ENCODE assay signal across 19 cellular contexts in the genomic region with DNA sequence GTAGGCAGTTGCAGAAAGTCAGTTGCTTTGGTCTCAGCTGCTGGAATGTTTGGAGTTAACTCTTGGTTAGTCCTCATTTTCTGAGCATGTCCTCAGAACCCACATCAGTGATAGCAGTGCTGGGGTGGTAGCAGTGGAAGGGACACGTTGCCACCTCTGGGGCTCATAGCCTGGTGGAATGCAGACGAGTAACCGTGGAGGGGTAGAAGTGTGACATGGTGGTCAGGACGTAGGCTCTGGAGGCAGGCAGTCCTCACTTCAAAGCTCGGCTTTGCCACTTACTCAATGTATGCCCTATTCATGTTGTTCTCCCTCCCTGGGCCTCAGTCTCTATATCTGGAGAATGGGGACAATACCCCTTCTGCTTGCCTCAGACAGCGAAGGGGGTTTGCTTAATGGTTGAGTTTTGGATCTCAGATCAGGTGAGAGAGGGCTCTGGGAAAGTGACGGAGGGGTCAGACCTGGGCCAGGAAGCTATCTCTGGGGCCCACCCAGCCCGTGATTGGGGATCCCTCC.
DNase-seq lines count a peak whose midpoint lies in the region; ATAC-seq, FAIRE-seq and TF ChIP-seq lines count a peak whose summit lies in the region.
"Had no signal": no experiment of that assay in that cellular context is flagged by ENCODE, and none has a peak within 500 bp of the region (broad histone marks: within the 10 kb centered on the region; RNA-seq: fewer than 3 reads in every experiment).

No MANE protein-coding gene starts in this region.

- H2BK120ac ChIP-seq in neuronal stem cell (ENCODE audit: low read depth, low read length), result no peak overlapping the region

- in situ Hi-C loops in HepG2 (cut with HindIII; ENCODE audit: extremely low pct_ligation_motif_present, low pct_unique_long_range_greater_than_20kb), result no loop called here

- ATAC-seq in HepG2, result no peak
- no peak for ATAC-seq in right lobe of liver
- ATAC-seq: stimulated activated naive B cell treated with anti-CD40 and anti-IgM and Interleukin-4, amounts not matched to agents 10 μg/mL and 1 μg/mL and 100 μg/mL, for 72 hours had no signal

- peak overlapping the region; percentile 11 for H3K18ac ChIP-seq in neuronal stem cell (ENCODE audit: low read length)

- H3K4me1 Mint-ChIP-seq in dendritic cell treated with granulocyte-macrophage colony-stimulating factor and Interleukin-4, amounts not matched to agents 40 ng/mL and 50 ng/mL, for 4 days (ENCODE audit: low read depth), result peaks cover 72% of the 10 kb centered on the region

- POLR2A ChIA-PET in HepG2 (lab: Yijun Ruan, JAX), result no interaction called here

- H3K36me3 Mint-ChIP-seq in dendritic cell treated with granulocyte-macrophage colony-stimulating factor and Interleukin-4, amounts not matched to agents 40 ng/mL and 50 ng/mL, for 4 days (ENCODE audit: low read depth), result no peaks in the 10 kb centered on the region

- H3K4me3 ChIP-seq in HepG2 (replicated peaks in 1 of 3; ENCODE audit: insufficient read depth in 1 of 3, low read depth in 2 of 3, low read length in 3 of 3) (no peak overlapping the region), right lobe of liver (no peak overlapping the region), neuronal stem cell (ENCODE audit: low read length in 2 of 2) (peak overlapping the region in 1 of 2 donors; percentile 19), vagina (no peak overlapping the region)
- H3K4me3 ChIP-seq: lung had no signal

- no TSS peak for BruUV-seq in HepG2 (replicated peaks; lab: Mats Ljungman, UMichigan)

- H3K9ac ChIP-seq in HepG2 (ENCODE audit: insufficient read depth, low read depth, low read length) (no peak overlapping the region), neuronal stem cell (ENCODE audit: low read depth, low read length, poor library complexity) (no peak overlapping the region)
- H3K9ac ChIP-seq: SK-N-SH had no signal

- peak overlapping the region; percentile 44 for H3K27ac Mint-ChIP-seq in dendritic cell treated with granulocyte-macrophage colony-stimulating factor and Interleukin-4, amounts not matched to agents 40 ng/mL and 50 ng/mL, for 4 days
- H3K27ac Mint-ChIP-seq: stimulated activated naive B cell treated with anti-CD40 and anti-IgM and Interleukin-4, amounts not matched to agents 10 μg/mL and 1 μg/mL and 100 μg/mL, for 72 hours had no signal

- H3K23ac ChIP-seq in neuronal stem cell (ENCODE audit: low read depth, low read length, poor library complexity), result no peak overlapping the region

- peaks cover 44 to 99% of the 10 kb centered on the region in 2 experiments for H3K36me3 ChIP-seq in HepG2 (replicated peaks in 1 of 2; ENCODE audit: control insufficient read depth in 1 of 2, insufficient read depth in 2 of 2, low read length in 2 of 2)
- H3K36me3 ChIP-seq in right lobe of liver, result peaks cover 0 to 53% (median 3%) of the 10 kb centered on the region in 4 donors
- H3K36me3 ChIP-seq in neuronal stem cell (replicated peaks in 1 of 2; ENCODE audit: control insufficient read depth in 2 of 2, insufficient read depth in 2 of 2, low read length in 2 of 2), result peaks cover 0 to 12% of the 10 kb centered on the region in 2 donors
- H3K36me3 ChIP-seq in vagina, result no peaks in the 10 kb centered on the region

- TF ChIP-seq RAD21 in HepG2 (CRISPR knock-in tag; IDR thresholded peaks at IDR 0.05), result no peak

- H3K4me3 Mint-ChIP-seq in dendritic cell treated with granulocyte-macrophage colony-stimulating factor and Interleukin-4, amounts not matched to agents 40 ng/mL and 50 ng/mL, for 4 days, result no peak overlapping the region
- H3K4me3 Mint-ChIP-seq: stimulated activated naive B cell treated with anti-CD40 and anti-IgM and Interleukin-4, amounts not matched to agents 10 μg/mL and 1 μg/mL and 100 μg/mL, for 72 hours had no signal

- 100% methylated on average over 7 of the region's 8 CpGs for WGBS in HepG2 (ENCODE audit: low lambda C conversion rate)
- WGBS in right lobe of liver (ENCODE audit: insufficient coverage, low coverage, low lambda C conversion rate, missing lambda C conversion rate), result no CpG with 5 or more reads among the region's 8 CpGs
- WGBS in neuronal stem cell (ENCODE audit: extremely low coverage in 2 of 2, insufficient read length in 2 of 2, insufficient replicate concordance in 1 of 2), 2 donors, result no CpG with 5 or more reads among the region's 8 CpGs

- H2BK12ac ChIP-seq in neuronal stem cell (ENCODE audit: low read length), result no peak overlapping the region

- no peak overlapping the region for H3K4ac ChIP-seq in neuronal stem cell (ENCODE audit: low read length)

- H3K4me1 ChIP-seq in HepG2 (ENCODE audit: insufficient read depth, low read length) (no peaks in the 10 kb centered on the region), right lobe of liver (peaks cover 0 to 4% (median 0%) of the 10 kb centered on the region in 4 donors), neuronal stem cell (ENCODE audit: control insufficient read depth in 2 of 2, insufficient read depth in 1 of 2, low read depth in 1 of 2, low read length in 2 of 2) (peaks cover 4 to 7% of the 10 kb centered on the region in 2 donors), vagina (peaks cover 64% of the 10 kb centered on the region)

- H2BK5ac ChIP-seq in neuronal stem cell (ENCODE audit: low read length), result no peak overlapping the region

- H3K79me1 ChIP-seq in neuronal stem cell (ENCODE audit: low read depth, low read length), result no peaks in the 10 kb centered on the region

- peaks cover 11% of the 10 kb centered on the region for H3K27me3 Mint-ChIP-seq in dendritic cell treated with granulocyte-macrophage colony-stimulating factor and Interleukin-4, amounts not matched to agents 40 ng/mL and 50 ng/mL, for 4 days
- H3K27me3 Mint-ChIP-seq: stimulated activated naive B cell treated with anti-CD40 and anti-IgM and Interleukin-4, amounts not matched to agents 10 μg/mL and 1 μg/mL and 100 μg/mL, for 72 hours had no signal

- DNase-seq in HepG2 (ENCODE audit: low spot score) (no peak), right lobe of liver (no peak), neuronal stem cell (ENCODE audit: low spot score) (no peak), vagina (ENCODE audit: extremely low spot score in 2 of 2) (no peak), NCI-H1092 (lab: John Stamatoyannopoulos, UW) (no peak), erythroblast (lab: John Stamatoyannopoulos, UW) (no peak), T1000 (lab: John Stamatoyannopoulos, UW) (no peak)
- DNase-seq: activated CD4-positive, alpha-beta T cell treated with anti-CD3 and anti-CD28 coated beads, Interleukin-2, amount 50 U/mL, for 1 hour; EL; foreskin melanocyte; Kasumi-1; NCI-H1105 treated with DMSO at 0.1 percent for 48 hours; NCI-H2171 treated with DMSO at 0.1 percent for 48 hours; SK-N-SH; stimulated activated CD4-positive, alpha-beta T cell treated with anti-CD3 and anti-CD28 coated beads, Interleukin-12 subunit alpha, Interleukin-12 subunit beta, amount 100 ng/mL, for 4 hours; stimulated activated naive B cell treated with anti-CD40 and anti-IgM and Interleukin-4, amounts not matched to agents 10 μg/mL and 1 μg/mL and 100 μg/mL, for 72 hours had no signal

- no peaks in the 10 kb centered on the region for H3K79me2 ChIP-seq in HepG2 (ENCODE audit: insufficient read depth, low read length)

- intact Hi-C loops in HepG2 (cut with micrococcal nuclease; ENCODE audit: unreplicated experiment) (no loop called here), right lobe of liver (cut with DNase I) (loop anchor here in 1 of 2 donors (10.0 kb wide), 1 partner anchor 59 kb away; no protein-coding TSS in a partner anchor), vagina (cut with DNase I) (no loop called here)
- intact Hi-C loops in dendritic cell treated with granulocyte-macrophage colony-stimulating factor and Interleukin-4, amounts not matched to agents 40 ng/mL and 50 ng/mL, for 4 days (cut with micrococcal nuclease), result no loop called here

- TF ChIP-seq POLR2A in HepG2 (IDR thresholded peaks at IDR 0.05; ENCODE audit: insufficient read depth in 1 of 2, low read depth in 2 of 2, low read length in 2 of 2) (no peak), right lobe of liver (IDR thresholded peaks at IDR 0.05) (no peak), vagina (IDR thresholded peaks at IDR 0.05) (no peak), erythroblast (IDR thresholded peaks at IDR 0.05; ENCODE audit: low read length) (no peak)

- FAIRE-seq in HepG2 (lab: Jason Lieb, UNC), result no peak
- FAIRE-seq: endometrium had no signal

- H3K14ac ChIP-seq in neuronal stem cell (ENCODE audit: low read length), result no peak overlapping the region

- CTCF ChIA-PET in HepG2 (lab: Yijun Ruan, JAX; ENCODE audit: low intra/inter-chr PET ratio, low total read pairs), result no interaction called here

- H4K20me1 ChIP-seq in HepG2 (ENCODE audit: insufficient read depth, low read length), result no peaks in the 10 kb centered on the region

- H4K91ac ChIP-seq in neuronal stem cell (ENCODE audit: low read depth, low read length, poor library complexity), result no peak overlapping the region

- H3K9me3 Mint-ChIP-seq in dendritic cell treated with granulocyte-macrophage colony-stimulating factor and Interleukin-4, amounts not matched to agents 40 ng/mL and 50 ng/mL, for 4 days, result no peaks in the 10 kb centered on the region
- H3K9me3 Mint-ChIP-seq: stimulated activated naive B cell treated with anti-CD40 and anti-IgM and Interleukin-4, amounts not matched to agents 10 μg/mL and 1 μg/mL and 100 μg/mL, for 72 hours had no signal

- H3K4me2 ChIP-seq in HepG2 (ENCODE audit: low read depth, low read length) (no peak overlapping the region), neuronal stem cell (ENCODE audit: insufficient read depth, low read length, poor library complexity, severe bottlenecking) (no peak overlapping the region)
- H3K4me2 ChIP-seq: SK-N-SH had no signal

- H2AFZ ChIP-seq in HepG2 (ENCODE audit: low read length), result no peak overlapping the region
- H2AFZ ChIP-seq in neuronal stem cell (ENCODE audit: low read length), result no peak overlapping the region

- H2AK5ac ChIP-seq in neuronal stem cell (ENCODE audit: low read depth, low read length), result no peak overlapping the region

- H3K9me3 ChIP-seq in HepG2 (ENCODE audit: low read length) (no peaks in the 10 kb centered on the region), right lobe of liver (no peaks in the 10 kb centered on the region), neuronal stem cell (replicated peaks in 1 of 2; ENCODE audit: control insufficient read depth in 2 of 2, insufficient read depth in 1 of 2, low read depth in 1 of 2, low read length in 2 of 2) (no peaks in the 10 kb centered on the region), vagina (no peaks in the 10 kb centered on the region)
- H3K9me3 ChIP-seq: SK-N-SH had no signal

- H2BK15ac ChIP-seq in neuronal stem cell (ENCODE audit: low read length), result no peak overlapping the region

- TF ChIP-seq EP300 in HepG2 (IDR thresholded peaks at IDR 0.05; ENCODE audit: low read depth in 2 of 2, low read length in 2 of 2), result no peak
- no peak for TF ChIP-seq EP300 in HepG2 (CRISPR knock-in tag; IDR thresholded peaks at IDR 0.05; ENCODE audit: borderline replicate concordance)

- H3K27ac ChIP-seq in HepG2 (ENCODE audit: extremely low read length, insufficient read depth, low read length) (no peak overlapping the region), right lobe of liver (no peak overlapping the region), neuronal stem cell (replicated peaks; ENCODE audit: low read length) (no peak overlapping the region), vagina (peak overlapping the region; percentile 67)

- TF ChIP-seq CTCF in HepG2 (CRISPR knock-in tag; IDR thresholded peaks at IDR 0.05), result no peak
- no peak for TF ChIP-seq CTCF in right lobe of liver (IDR thresholded peaks at IDR 0.05)
- TF ChIP-seq CTCF in vagina (IDR thresholded peaks at IDR 0.05), result no peak

- H3K27me3 ChIP-seq in HepG2 (ENCODE audit: control insufficient read depth in 1 of 2, insufficient read depth in 2 of 2, low read length in 2 of 2), result no peaks in the 10 kb centered on the region
- no peaks in the 10 kb centered on the region for H3K27me3 ChIP-seq in right lobe of liver
- no peaks in the 10 kb centered on the region for H3K27me3 ChIP-seq in neuronal stem cell (ENCODE audit: control insufficient read depth in 3 of 3, insufficient read depth in 3 of 3, low read depth in 1 of 3, low read length in 3 of 3)
- no peaks in the 10 kb centered on the region for H3K27me3 ChIP-seq in vagina

- H4K8ac ChIP-seq in neuronal stem cell (ENCODE audit: low read depth, low read length), result no peak overlapping the region
